22 cellular contexts compared by ENCODE assay signal in genomic region chr18:51622676-51623075, GRCh38.
DNase-seq lines count a peak whose midpoint lies in the region; ATAC-seq and TF ChIP-seq lines count a peak whose summit lies in the region.
"Had no signal": no experiment of that assay in that cellular context is flagged by ENCODE, and none has a peak within 500 bp of the region (broad histone marks: within the 10 kb centered on the region; RNA-seq: fewer than 3 reads in every experiment).

No MANE protein-coding gene starts in this region.

- H3K9ac ChIP-seq in Karpas-422 (ENCODE audit: low read length), result no peak overlapping the region

- H3K27me3 ChIP-seq in Karpas-422 (ENCODE audit: low read length) (no peaks in the 10 kb centered on the region), right lobe of liver (no peaks in the 10 kb centered on the region), suprapubic skin (peaks cover 14% of the 10 kb centered on the region)
- H3K27me3 ChIP-seq: testis had no signal

- intact Hi-C loops in right lobe of liver (cut with DNase I), result no loop called here

- no peaks in the 10 kb centered on the region for H3K4me1 ChIP-seq in Karpas-422 (ENCODE audit: low read length)
- H3K4me1 ChIP-seq in right lobe of liver, result peaks cover 0 to 4% (median 0%) of the 10 kb centered on the region in 4 donors
- H3K4me1 ChIP-seq in suprapubic skin, result no peaks in the 10 kb centered on the region
- H3K4me1 ChIP-seq: testis had no signal

- H3K4me3 ChIP-seq in Karpas-422 (ENCODE audit: low read length) (no peak overlapping the region), right lobe of liver (no peak overlapping the region), suprapubic skin (no peak overlapping the region)
- H3K4me3 ChIP-seq: MG63, testis had no signal

- H3K36me3 ChIP-seq in Karpas-422 (ENCODE audit: insufficient read depth, low read length) (no peaks in the 10 kb centered on the region), right lobe of liver (no peaks in the 10 kb centered on the region), suprapubic skin (no peaks in the 10 kb centered on the region)
- H3K36me3 ChIP-seq: MG63 had no signal

- H3K4me2 ChIP-seq in Karpas-422 (ENCODE audit: low read depth, low read length, poor library complexity, severe bottlenecking), result no peak overlapping the region

- peaks cover 52% of the 10 kb centered on the region for H3K4me1 Mint-ChIP-seq in glutamatergic neuron (ENCODE audit: low read depth, unreplicated experiment)

- H3K36me3 Mint-ChIP-seq in glutamatergic neuron (ENCODE audit: unreplicated experiment), result no peaks in the 10 kb centered on the region
- H3K36me3 Mint-ChIP-seq: activated CD4-positive, alpha-beta memory T cell treated with anti-CD3 and anti-CD28 coated beads for 36 hours had no signal

- TF ChIP-seq POLR2A in right lobe of liver (IDR thresholded peaks at IDR 0.05) (no peak), suprapubic skin (IDR thresholded peaks at IDR 0.05) (no peak)

- peaks cover 18% of the 10 kb centered on the region for H3K9me3 Mint-ChIP-seq in glutamatergic neuron (ENCODE audit: unreplicated experiment)
- H3K9me3 Mint-ChIP-seq: activated CD4-positive, alpha-beta memory T cell treated with anti-CD3 and anti-CD28 coated beads for 36 hours; activated naive CD4-positive, alpha-beta T cell treated with anti-CD3 and anti-CD28 coated beads for 36 hours; nephron had no signal

- DNase-seq in DMS 273 (lab: John Stamatoyannopoulos, UW; ENCODE audit: unreplicated experiment), result peak; percentile 97
- peak; percentile 16 for DNase-seq in NCI-H1436 (lab: John Stamatoyannopoulos, UW)
- peak; percentile 100 for DNase-seq in NCI-H69 (lab: John Stamatoyannopoulos, UW)
- DNase-seq in glutamatergic neuron, result peak; percentile 80
- no peak for DNase-seq in Karpas-422
- no peak for DNase-seq in right lobe of liver
- no peak for DNase-seq in caudate nucleus (lab: John Stamatoyannopoulos, UW)
- no peak for DNase-seq in suprapubic skin (ENCODE audit: low spot score in 2 of 2)
- DNase-seq: activated CD4-positive, alpha-beta memory T cell treated with anti-CD3 and anti-CD28 coated beads for 36 hours; activated naive CD4-positive, alpha-beta T cell treated with anti-CD3 and anti-CD28 coated beads for 36 hours; activated T-cell treated with anti-CD3 and anti-CD28 coated beads, Interleukin-2, amount 50 U/mL, for 1 hour; CD4-positive, alpha-beta T cell; central memory CD4-positive, alpha-beta T cell; HFFc6; IMR-90; left cardiac atrium; MG63; PC-3; T-helper 17 cell; testis had no signal

- no peak overlapping the region for H2AFZ ChIP-seq in Karpas-422 (ENCODE audit: low read length)

- no peaks in the 10 kb centered on the region for H3K9me2 ChIP-seq in Karpas-422 (replicated peaks; ENCODE audit: insufficient read depth, low read length)

- H4K20me1 ChIP-seq in Karpas-422 (ENCODE audit: insufficient read depth, low read depth, low read length), result no peaks in the 10 kb centered on the region

- peaks cover 11% of the 10 kb centered on the region for H3K27me3 Mint-ChIP-seq in glutamatergic neuron (ENCODE audit: unreplicated experiment)

- peak overlapping the region; percentile 94 for H3K27ac Mint-ChIP-seq in glutamatergic neuron (ENCODE audit: unreplicated experiment)
- H3K27ac Mint-ChIP-seq: activated CD4-positive, alpha-beta memory T cell treated with anti-CD3 and anti-CD28 coated beads for 36 hours; activated naive CD4-positive, alpha-beta T cell treated with anti-CD3 and anti-CD28 coated beads for 36 hours; CD4-positive, alpha-beta T cell; HFFc6; nephron; T-helper 17 cell had no signal

- TF ChIP-seq CTCF in glutamatergic neuron (IDR thresholded peaks at IDR 0.05; ENCODE audit: partially characterized antibody, unreplicated experiment) (no peak), right lobe of liver (IDR thresholded peaks at IDR 0.05) (no peak), suprapubic skin (IDR thresholded peaks at IDR 0.05) (no peak)

- TF ChIP-seq EP300 in suprapubic skin (IDR thresholded peaks at IDR 0.05), result no peak

- H3K27ac ChIP-seq in Karpas-422 (ENCODE audit: low read length) (no peak overlapping the region), right lobe of liver (no peak overlapping the region), caudate nucleus (ENCODE audit: low read depth, low read length) (no peak overlapping the region), suprapubic skin (no peak overlapping the region)
- H3K27ac ChIP-seq: testis had no signal

- H3K79me2 ChIP-seq in Karpas-422 (ENCODE audit: low read length), result no peaks in the 10 kb centered on the region

- WGBS in right lobe of liver (ENCODE audit: insufficient coverage, low coverage, low lambda C conversion rate, missing lambda C conversion rate), result 18% methylated on average over 3 of the region's 6 CpGs
- 35% methylated on average over 5 of the region's 6 CpGs for WGBS in suprapubic skin

- H3K9me3 ChIP-seq in Karpas-422 (ENCODE audit: low read length), result no peaks in the 10 kb centered on the region
- no peaks in the 10 kb centered on the region for H3K9me3 ChIP-seq in right lobe of liver
- H3K9me3 ChIP-seq in suprapubic skin, result no peaks in the 10 kb centered on the region
- H3K9me3 ChIP-seq: MG63, testis had no signal

- ATAC-seq in right lobe of liver, result no peak
- ATAC-seq: esophagus mucosa, left cardiac atrium, PC-3, T-helper 17 cell had no signal

- H3K4me3 Mint-ChIP-seq in glutamatergic neuron (ENCODE audit: unreplicated experiment), result peak overlapping the region; percentile 82
- H3K4me3 Mint-ChIP-seq: activated CD4-positive, alpha-beta memory T cell treated with anti-CD3 and anti-CD28 coated beads for 36 hours; activated naive CD4-positive, alpha-beta T cell treated with anti-CD3 and anti-CD28 coated beads for 36 hours; CD4-positive, alpha-beta T cell; HFFc6; nephron; T-helper 17 cell had no signal

Comparison
In these comparisons a context has a peak if more than half of its experiments do, and no peak if none do; other contexts are left out.
1. DNase-seq: peak in DMS 273 (single experiment), NCI-H1436 (single experiment), NCI-H69 (single experiment) and glutamatergic neuron (single experiment); none in Karpas-422 (single experiment), right lobe of liver (0 of 3), caudate nucleus (0 of 61) and suprapubic skin (0 of 2).